ENCODE assay signal across 1 cellular context in the genomic region with DNA sequence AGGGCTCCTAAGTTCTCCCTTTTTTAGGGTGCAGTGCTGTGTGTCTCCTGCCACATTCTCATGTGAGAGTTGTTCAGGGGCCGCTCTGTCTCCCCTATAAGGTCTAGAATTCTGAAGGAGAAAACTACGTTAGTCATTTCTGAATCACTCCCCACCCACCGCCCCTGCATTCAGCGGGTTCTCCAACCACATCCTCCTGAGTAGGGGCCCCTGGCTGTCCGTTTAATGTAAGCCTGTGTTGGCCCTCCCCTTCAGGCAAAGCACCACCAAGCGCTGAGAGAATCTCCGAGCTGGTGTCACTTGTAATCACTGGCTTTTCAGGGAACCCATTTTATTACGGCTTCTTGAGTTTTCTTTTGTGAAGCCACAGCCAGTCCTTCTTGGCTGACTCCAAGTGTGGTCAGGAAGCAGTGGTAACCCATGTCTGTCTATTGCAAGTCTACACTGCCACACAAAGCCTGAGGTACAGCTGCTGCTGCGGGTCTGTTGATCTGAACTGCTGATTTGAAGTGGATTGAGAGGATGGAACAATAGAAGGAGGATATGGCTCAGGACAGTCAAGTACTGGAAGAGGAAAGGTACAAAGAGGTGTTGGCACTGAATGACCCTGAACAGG.
TF ChIP-seq lines count a peak whose summit lies in the region.

No MANE protein-coding gene starts in this region.

TF ChIP-seq in GM23338, 12 proteins besides CTCF, POLR2A, EP300 and RAD21 (continued from another document):
- TF ChIP-seq, protein P1, sequence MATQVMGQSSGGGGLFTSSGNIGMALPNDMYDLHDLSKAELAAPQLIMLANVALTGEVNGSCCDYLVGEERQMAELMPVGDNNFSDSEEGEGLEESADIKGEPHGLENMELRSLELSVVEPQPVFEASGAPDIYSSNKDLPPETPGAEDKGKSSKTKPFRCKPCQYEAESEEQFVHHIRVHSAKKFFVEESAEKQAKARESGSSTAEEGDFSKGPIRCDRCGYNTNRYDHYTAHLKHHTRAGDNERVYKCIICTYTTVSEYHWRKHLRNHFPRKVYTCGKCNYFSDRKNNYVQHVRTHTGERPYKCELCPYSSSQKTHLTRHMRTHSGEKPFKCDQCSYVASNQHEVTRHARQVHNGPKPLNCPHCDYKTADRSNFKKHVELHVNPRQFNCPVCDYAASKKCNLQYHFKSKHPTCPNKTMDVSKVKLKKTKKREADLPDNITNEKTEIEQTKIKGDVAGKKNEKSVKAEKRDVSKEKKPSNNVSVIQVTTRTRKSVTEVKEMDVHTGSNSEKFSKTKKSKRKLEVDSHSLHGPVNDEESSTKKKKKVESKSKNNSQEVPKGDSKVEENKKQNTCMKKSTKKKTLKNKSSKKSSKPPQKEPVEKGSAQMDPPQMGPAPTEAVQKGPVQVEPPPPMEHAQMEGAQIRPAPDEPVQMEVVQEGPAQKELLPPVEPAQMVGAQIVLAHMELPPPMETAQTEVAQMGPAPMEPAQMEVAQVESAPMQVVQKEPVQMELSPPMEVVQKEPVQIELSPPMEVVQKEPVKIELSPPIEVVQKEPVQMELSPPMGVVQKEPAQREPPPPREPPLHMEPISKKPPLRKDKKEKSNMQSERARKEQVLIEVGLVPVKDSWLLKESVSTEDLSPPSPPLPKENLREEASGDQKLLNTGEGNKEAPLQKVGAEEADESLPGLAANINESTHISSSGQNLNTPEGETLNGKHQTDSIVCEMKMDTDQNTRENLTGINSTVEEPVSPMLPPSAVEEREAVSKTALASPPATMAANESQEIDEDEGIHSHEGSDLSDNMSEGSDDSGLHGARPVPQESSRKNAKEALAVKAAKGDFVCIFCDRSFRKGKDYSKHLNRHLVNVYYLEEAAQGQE (IDR thresholded peaks at IDR 0.05; ENCODE audit: unreplicated experiment): no peak
- TF ChIP-seq STAT1 (IDR thresholded peaks at IDR 0.05; ENCODE audit: unreplicated experiment): no peak
- TF ChIP-seq, protein P2, sequence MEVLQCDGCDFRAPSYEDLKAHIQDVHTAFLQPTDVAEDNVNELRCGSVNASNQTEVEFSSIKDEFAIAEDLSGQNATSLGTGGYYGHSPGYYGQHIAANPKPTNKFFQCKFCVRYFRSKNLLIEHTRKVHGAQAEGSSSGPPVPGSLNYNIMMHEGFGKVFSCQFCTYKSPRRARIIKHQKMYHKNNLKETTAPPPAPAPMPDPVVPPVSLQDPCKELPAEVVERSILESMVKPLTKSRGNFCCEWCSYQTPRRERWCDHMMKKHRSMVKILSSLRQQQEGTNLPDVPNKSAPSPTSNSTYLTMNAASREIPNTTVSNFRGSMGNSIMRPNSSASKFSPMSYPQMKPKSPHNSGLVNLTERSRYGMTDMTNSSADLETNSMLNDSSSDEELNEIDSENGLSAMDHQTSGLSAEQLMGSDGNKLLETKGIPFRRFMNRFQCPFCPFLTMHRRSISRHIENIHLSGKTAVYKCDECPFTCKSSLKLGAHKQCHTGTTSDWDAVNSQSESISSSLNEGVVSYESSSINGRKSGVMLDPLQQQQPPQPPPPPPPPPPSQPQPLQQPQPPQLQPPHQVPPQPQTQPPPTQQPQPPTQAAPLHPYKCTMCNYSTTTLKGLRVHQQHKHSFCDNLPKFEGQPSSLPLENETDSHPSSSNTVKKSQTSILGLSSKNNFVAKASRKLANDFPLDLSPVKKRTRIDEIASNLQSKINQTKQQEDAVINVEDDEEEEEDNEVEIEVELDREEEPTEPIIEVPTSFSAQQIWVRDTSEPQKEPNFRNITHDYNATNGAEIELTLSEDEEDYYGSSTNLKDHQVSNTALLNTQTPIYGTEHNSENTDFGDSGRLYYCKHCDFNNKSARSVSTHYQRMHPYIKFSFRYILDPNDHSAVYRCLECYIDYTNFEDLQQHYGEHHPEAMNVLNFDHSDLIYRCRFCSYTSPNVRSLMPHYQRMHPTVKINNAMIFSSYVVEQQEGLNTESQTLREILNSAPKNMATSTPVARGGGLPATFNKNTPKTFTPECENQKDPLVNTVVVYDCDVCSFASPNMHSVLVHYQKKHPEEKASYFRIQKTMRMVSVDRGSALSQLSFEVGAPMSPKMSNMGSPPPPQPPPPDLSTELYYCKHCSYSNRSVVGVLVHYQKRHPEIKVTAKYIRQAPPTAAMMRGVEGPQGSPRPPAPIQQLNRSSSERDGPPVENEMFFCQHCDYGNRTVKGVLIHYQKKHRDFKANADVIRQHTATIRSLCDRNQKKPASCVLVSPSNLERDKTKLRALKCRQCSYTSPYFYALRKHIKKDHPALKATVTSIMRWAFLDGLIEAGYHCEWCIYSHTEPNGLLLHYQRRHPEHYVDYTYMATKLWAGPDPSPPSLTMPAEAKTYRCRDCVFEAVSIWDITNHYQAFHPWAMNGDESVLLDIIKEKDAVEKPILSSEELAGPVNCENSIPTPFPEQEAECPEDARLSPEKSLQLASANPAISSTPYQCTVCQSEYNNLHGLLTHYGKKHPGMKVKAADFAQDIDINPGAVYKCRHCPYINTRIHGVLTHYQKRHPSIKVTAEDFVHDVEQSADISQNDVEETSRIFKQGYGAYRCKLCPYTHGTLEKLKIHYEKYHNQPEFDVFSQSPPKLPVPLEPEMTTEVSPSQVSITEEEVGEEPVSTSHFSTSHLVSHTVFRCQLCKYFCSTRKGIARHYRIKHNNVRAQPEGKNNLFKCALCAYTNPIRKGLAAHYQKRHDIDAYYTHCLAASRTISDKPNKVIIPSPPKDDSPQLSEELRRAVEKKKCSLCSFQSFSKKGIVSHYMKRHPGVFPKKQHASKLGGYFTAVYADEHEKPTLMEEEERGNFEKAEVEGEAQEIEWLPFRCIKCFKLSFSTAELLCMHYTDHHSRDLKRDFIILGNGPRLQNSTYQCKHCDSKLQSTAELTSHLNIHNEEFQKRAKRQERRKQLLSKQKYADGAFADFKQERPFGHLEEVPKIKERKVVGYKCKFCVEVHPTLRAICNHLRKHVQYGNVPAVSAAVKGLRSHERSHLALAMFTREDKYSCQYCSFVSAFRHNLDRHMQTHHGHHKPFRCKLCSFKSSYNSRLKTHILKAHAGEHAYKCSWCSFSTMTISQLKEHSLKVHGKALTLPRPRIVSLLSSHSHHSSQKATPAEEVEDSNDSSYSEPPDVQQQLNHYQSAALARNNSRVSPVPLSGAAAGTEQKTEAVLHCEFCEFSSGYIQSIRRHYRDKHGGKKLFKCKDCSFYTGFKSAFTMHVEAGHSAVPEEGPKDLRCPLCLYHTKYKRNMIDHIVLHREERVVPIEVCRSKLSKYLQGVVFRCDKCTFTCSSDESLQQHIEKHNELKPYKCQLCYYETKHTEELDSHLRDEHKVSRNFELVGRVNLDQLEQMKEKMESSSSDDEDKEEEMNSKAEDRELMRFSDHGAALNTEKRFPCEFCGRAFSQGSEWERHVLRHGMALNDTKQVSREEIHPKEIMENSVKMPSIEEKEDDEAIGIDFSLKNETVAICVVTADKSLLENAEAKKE (CRISPR knock-in tag; IDR thresholded peaks at IDR 0.05): no peak
- TF ChIP-seq NANOG (IDR thresholded peaks at IDR 0.05; ENCODE audit: borderline replicate concordance): no peak
- no peak for TF ChIP-seq CREB1 (CRISPR knock-in tag; IDR thresholded peaks at IDR 0.05; ENCODE audit: low read depth)
- TF ChIP-seq EZH2phosphoT487 (IDR thresholded peaks at IDR 0.05; ENCODE audit: unreplicated experiment): no peak
- TF ChIP-seq, protein P3, sequence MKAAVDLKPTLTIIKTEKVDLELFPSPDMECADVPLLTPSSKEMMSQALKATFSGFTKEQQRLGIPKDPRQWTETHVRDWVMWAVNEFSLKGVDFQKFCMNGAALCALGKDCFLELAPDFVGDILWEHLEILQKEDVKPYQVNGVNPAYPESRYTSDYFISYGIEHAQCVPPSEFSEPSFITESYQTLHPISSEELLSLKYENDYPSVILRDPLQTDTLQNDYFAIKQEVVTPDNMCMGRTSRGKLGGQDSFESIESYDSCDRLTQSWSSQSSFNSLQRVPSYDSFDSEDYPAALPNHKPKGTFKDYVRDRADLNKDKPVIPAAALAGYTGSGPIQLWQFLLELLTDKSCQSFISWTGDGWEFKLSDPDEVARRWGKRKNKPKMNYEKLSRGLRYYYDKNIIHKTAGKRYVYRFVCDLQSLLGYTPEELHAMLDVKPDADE (IDR thresholded peaks at IDR 0.05): no peak
